Comparison of ENCODE assay signal across 23 cellular contexts in the genomic region with DNA sequence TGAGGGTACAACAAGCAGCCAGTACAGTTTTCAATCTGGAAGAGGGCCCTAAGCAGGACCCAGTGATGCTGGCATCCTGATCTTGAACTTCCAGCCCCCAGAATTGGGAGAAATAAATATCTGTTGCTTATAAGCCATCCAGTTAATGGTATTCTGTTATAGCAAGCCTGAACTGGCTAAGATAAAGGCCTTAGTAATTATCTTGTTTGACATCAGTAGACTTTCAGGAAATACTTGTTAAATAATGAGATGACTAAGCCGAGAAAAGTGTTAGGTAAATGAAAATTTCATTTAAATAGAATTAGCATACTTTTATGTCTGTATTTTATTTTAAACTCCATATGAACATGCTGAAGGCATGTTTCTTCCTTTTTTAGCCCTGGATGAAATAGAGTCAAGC.
DNase-seq lines count a peak whose midpoint lies in the region; TF ChIP-seq lines count a peak whose summit lies in the region.
"Had no signal": no experiment of that assay in that cellular context is flagged by ENCODE, and none has a peak within 500 bp of the region (broad histone marks: within the 10 kb centered on the region; RNA-seq: fewer than 3 reads in every experiment).

No MANE protein-coding gene starts in this region.

- TF ChIP-seq POLR2A in Peyer's patch (IDR thresholded peaks at IDR 0.05): no peak

- no peak for TF ChIP-seq CTCF in WERI-Rb-1 (IDR thresholded peaks at IDR 0.05; ENCODE audit: low read depth, low read length)
- TF ChIP-seq CTCF in epithelial cell of esophagus (IDR thresholded peaks at IDR 0.05; ENCODE audit: insufficient read depth, low read depth, low read length, missing control alignments): no peak
- no peak for TF ChIP-seq CTCF in Peyer's patch (IDR thresholded peaks at IDR 0.05)

- no peaks in the 10 kb centered on the region for H3K9me3 ChIP-seq in WERI-Rb-1 (ENCODE audit: severe bottlenecking)
- H3K9me3 ChIP-seq in Peyer's patch: no peaks in the 10 kb centered on the region
- H3K9me3 ChIP-seq: A549, BE2C, BLaER1 had no signal

- H3K27ac ChIP-seq in WERI-Rb-1 (peak overlapping the region; percentile 76), Peyer's patch (no peak overlapping the region)
- H3K27ac ChIP-seq: 22Rv1, A549, BLaER1 had no signal

- H3K27me3 ChIP-seq in WERI-Rb-1 (ENCODE audit: insufficient read depth, low read depth, severe bottlenecking) (no peaks in the 10 kb centered on the region), Peyer's patch (no peaks in the 10 kb centered on the region)
- H3K27me3 ChIP-seq: BE2C, BLaER1 had no signal

- peak; percentile 2 for DNase-seq in DMS 273 (lab: John Stamatoyannopoulos, UW; ENCODE audit: unreplicated experiment)
- DNase-seq in DMS 273 treated with DMSO at 0.1 percent for 48 hours (lab: John Stamatoyannopoulos, UW): no peak
- DNase-seq in WERI-Rb-1: no peak
- DNase-seq in epithelial cell of esophagus (ENCODE audit: low read depth): peak; percentile 22
- DNase-seq in cardiac septum (ENCODE audit: low spot score): no peak
- no peak for DNase-seq in GM03348 (ENCODE audit: low spot score)
- no peak for DNase-seq in Peyer's patch
- DNase-seq: ACHN; BE2C; C1 segment of cervical spinal cord; CD4-positive, alpha-beta memory T cell; CD4-positive, CD25-positive, alpha-beta regulatory T cell; CD8-positive, alpha-beta memory T cell; COR-L47; DMS153; DMS53; DMS79; DND-41; EL; GDM1 had no signal

- intact Hi-C loops in cardiac septum (cut with DNase I): no loop called here

- H3K4me3 ChIP-seq in WERI-Rb-1 (ENCODE audit: low read depth, low read length) (no peak overlapping the region), epithelial cell of esophagus (ENCODE audit: low read length) (no peak overlapping the region), Peyer's patch (no peak overlapping the region)
- H3K4me3 ChIP-seq: A549, BLaER1 had no signal

- H3K36me3 ChIP-seq in WERI-Rb-1: no peaks in the 10 kb centered on the region
- H3K36me3 ChIP-seq in Peyer's patch: no peaks in the 10 kb centered on the region
- H3K36me3 ChIP-seq: BE2C, BLaER1 had no signal

- H3K4me1 ChIP-seq in Peyer's patch: no peaks in the 10 kb centered on the region
- H3K4me1 ChIP-seq: A549, BE2C, BLaER1 had no signal

Comparison
In these comparisons a context has a peak if more than half of its experiments do, and no peak if none do; other contexts are left out.
1. DNase-seq: peak in DMS 273 (single experiment) and epithelial cell of esophagus (single experiment); none in DMS 273 treated with DMSO at 0.1 percent for 48 hours (single experiment), WERI-Rb-1 (single experiment), cardiac septum (single experiment), GM03348 (single experiment) and Peyer's patch (0 of 3).